In genomic region chr19:19820774-19821315, GRCh38 we compare ENCODE assay signal across 7 cellular contexts. TPM values are rescaled to one million over a fixed set of nuclear protein-coding genes. Genes with fewer than 3 reads are reported as not detected.
DNase-seq lines count a peak whose midpoint lies in the region; ATAC-seq and TF ChIP-seq lines count a peak whose summit lies in the region.

No MANE protein-coding gene starts in this region.

- peak overlapping the region; percentile 98 for H3K4me3 Mint-ChIP-seq in activated CD8-positive, alpha-beta T cell treated with anti-CD3 and anti-CD28 coated beads for 36 hours
- H3K4me3 Mint-ChIP-seq in stimulated activated naive CD8-positive, alpha-beta T cell treated with anti-CD3 and anti-CD28 coated beads, Interleukin-15, amount 100 ng/mL, for 72 hours, result peak overlapping the region; percentile 98

- H3K36me3 ChIP-seq in iPS DF 6.9 (ENCODE audit: control insufficient read depth, insufficient read depth, low read length), result no peaks in the 10 kb centered on the region

- no peak for TF ChIP-seq CTCF in activated CD8-positive, alpha-beta T cell treated with anti-CD3 and anti-CD28 coated beads for 36 hours (IDR thresholded peaks at IDR 0.05)

- CTCF ChIA-PET in activated CD8-positive, alpha-beta T cell treated with anti-CD3 and anti-CD28 coated beads for 36 hours (lab: Charles Lee), result interaction anchor here (1.1 to 1.3 kb wide), 3 partner anchors 45 to 80 kb away, joined by 3 to 5 read pairs (median 4); partner anchors contain the start of genes ZNF253 and ZNF93

- no peak overlapping the region for H3K27ac ChIP-seq in iPS DF 6.9 (ENCODE audit: low read length)

- H3K4me3 ChIP-seq in iPS DF 6.9 (ENCODE audit: low read length), result peak overlapping the region; percentile 83; the same call in 1 of the 2 replicates

- intact Hi-C loops in activated CD8-positive, alpha-beta T cell treated with anti-CD3 and anti-CD28 coated beads for 36 hours (cut with micrococcal nuclease), result no loop called here

- H3K27me3 ChIP-seq in iPS DF 6.9 (ENCODE audit: control insufficient read depth, insufficient read depth, low read length), result no peaks in the 10 kb centered on the region

- H3K4me1 ChIP-seq in iPS DF 6.9 (ENCODE audit: control insufficient read depth, insufficient read depth, low read length), result no peaks in the 10 kb centered on the region

- ATAC-seq in HG02571 (IDR thresholded peaks at IDR 0.05; ENCODE audit: unreplicated experiment) (peak; percentile 6), GM21528 (IDR thresholded peaks at IDR 0.05; ENCODE audit: low FRiP score, unreplicated experiment) (no peak), HG02678 (IDR thresholded peaks at IDR 0.05; ENCODE audit: unreplicated experiment) (no peak)
- ATAC-seq in activated CD8-positive, alpha-beta T cell treated with anti-CD3 and anti-CD28 coated beads for 36 hours, result no peak
- ATAC-seq in stimulated activated naive CD8-positive, alpha-beta T cell treated with anti-CD3 and anti-CD28 coated beads, Interleukin-15, amount 100 ng/mL, for 72 hours, result no peak

- POLR2A ChIA-PET in activated CD8-positive, alpha-beta T cell treated with anti-CD3 and anti-CD28 coated beads for 36 hours (lab: Charles Lee), result interaction anchor here (1.0 to 3.0 kb wide), 14 partner anchors 8 to 159 kb away, joined by 3 to 30 read pairs (median 10); partner anchors contain the start of genes ZNF101, ZNF14, ZNF253 and ZNF93

- peaks cover 54% of the 10 kb centered on the region for H3K36me3 Mint-ChIP-seq in activated CD8-positive, alpha-beta T cell treated with anti-CD3 and anti-CD28 coated beads for 36 hours (ENCODE audit: low read depth)

- no peaks in the 10 kb centered on the region for H3K9me3 ChIP-seq in iPS DF 6.9 (ENCODE audit: control insufficient read depth, insufficient read depth, low read length)

- DNase-seq in activated CD8-positive, alpha-beta T cell treated with anti-CD3 and anti-CD28 coated beads for 36 hours, result peak; percentile 48
- DNase-seq in iPS DF 6.9 (ENCODE audit: low read depth, low spot score) (no peak), NCI-H1417 (lab: John Stamatoyannopoulos, UW) (no peak)
- DNase-seq in stimulated activated naive CD8-positive, alpha-beta T cell treated with anti-CD3 and anti-CD28 coated beads, Interleukin-15, amount 100 ng/mL, for 72 hours, result peak in 1 of 2 donors; percentile 38

- H3K9me3 Mint-ChIP-seq in activated CD8-positive, alpha-beta T cell treated with anti-CD3 and anti-CD28 coated beads for 36 hours, result peaks cover 27% of the 10 kb centered on the region
- H3K9me3 Mint-ChIP-seq in stimulated activated naive CD8-positive, alpha-beta T cell treated with anti-CD3 and anti-CD28 coated beads, Interleukin-15, amount 100 ng/mL, for 72 hours, result peaks cover 20 to 28% of the 10 kb centered on the region in 2 donors

- peaks cover 48% of the 10 kb centered on the region for H3K4me1 Mint-ChIP-seq in activated CD8-positive, alpha-beta T cell treated with anti-CD3 and anti-CD28 coated beads for 36 hours (ENCODE audit: low read depth)
- peaks cover 61% of the 10 kb centered on the region for H3K4me1 Mint-ChIP-seq in stimulated activated naive CD8-positive, alpha-beta T cell treated with anti-CD3 and anti-CD28 coated beads, Interleukin-15, amount 100 ng/mL, for 72 hours

- H3K27me3 Mint-ChIP-seq in activated CD8-positive, alpha-beta T cell treated with anti-CD3 and anti-CD28 coated beads for 36 hours, result no peaks in the 10 kb centered on the region
- no peaks in the 10 kb centered on the region for H3K27me3 Mint-ChIP-seq in stimulated activated naive CD8-positive, alpha-beta T cell treated with anti-CD3 and anti-CD28 coated beads, Interleukin-15, amount 100 ng/mL, for 72 hours

- peak overlapping the region; percentile 99 for H3K27ac Mint-ChIP-seq in activated CD8-positive, alpha-beta T cell treated with anti-CD3 and anti-CD28 coated beads for 36 hours
- H3K27ac Mint-ChIP-seq in stimulated activated naive CD8-positive, alpha-beta T cell treated with anti-CD3 and anti-CD28 coated beads, Interleukin-15, amount 100 ng/mL, for 72 hours, result peak overlapping the region; percentile 99

- WGBS in iPS DF 6.9 (ENCODE audit: insufficient coverage, insufficient read length), result no CpG with 5 or more reads among the region's 17 CpGs

RNA-seq across cellular contexts. Expression of gene ZNF506, which starts 0.7 kb away (rescaled TPM):
- 10 to 100 TPM; 45.5 to 48.7 TPM for total RNA-seq in activated CD8-positive, alpha-beta T cell treated with anti-CD3 and anti-CD28 coated beads for 36 hours

RNA-seq across cellular contexts. Expression of gene ZNF253, which starts 44.8 kb away (rescaled TPM):
- total RNA-seq in activated CD8-positive, alpha-beta T cell treated with anti-CD3 and anti-CD28 coated beads for 36 hours, result 10 to 100 TPM; 10.8 to 13.5 TPM
